ENCODE assay signal across 16 cellular contexts in genomic region chr11:19921976-19922688, GRCh38.
"Had no signal": no experiment of that assay in that cellular context is flagged by ENCODE, and none has a peak within 500 bp of the region (broad histone marks: within the 10 kb centered on the region; RNA-seq: fewer than 3 reads in every experiment).

No MANE protein-coding gene starts in this region.

- H3K27me3 ChIP-seq: dorsolateral prefrontal cortex, gastroesophageal sphincter, heart right ventricle, sigmoid colon, upper lobe of left lung had no signal

- FAIRE-seq: bronchial epithelial cell had no signal

- H3K4me1 Mint-ChIP-seq: activated naive CD8-positive, alpha-beta T cell treated with anti-CD3 and anti-CD28 coated beads, Interleukin-2, amount 10 ng/mL, durations not matched to agents 7 days and 5 days; endodermal cell had no signal

- H3K27ac Mint-ChIP-seq: activated naive CD8-positive, alpha-beta T cell treated with anti-CD3 and anti-CD28 coated beads, Interleukin-2, amount 10 ng/mL, durations not matched to agents 7 days and 5 days; endodermal cell had no signal

- H3K9me3 ChIP-seq: gastroesophageal sphincter, heart right ventricle, lower lobe of right lung, sigmoid colon, upper lobe of left lung had no signal

- H3K36me3 ChIP-seq: lower lobe of right lung had no signal

- H3K4me3 Mint-ChIP-seq: activated naive CD8-positive, alpha-beta T cell treated with anti-CD3 and anti-CD28 coated beads, Interleukin-2, amount 10 ng/mL, durations not matched to agents 7 days and 5 days; endodermal cell; neural crest cell had no signal

- H3K27ac ChIP-seq: gastroesophageal sphincter, heart right ventricle, lower lobe of right lung, upper lobe of left lung had no signal

- DNase-seq: activated naive CD4-positive, alpha-beta T cell; activated naive CD8-positive, alpha-beta T cell treated with anti-CD3 and anti-CD28 coated beads, Interleukin-2, amount 10 ng/mL, durations not matched to agents 7 days and 5 days; activated T-cell treated with anti-CD3 and anti-CD28 coated beads for 4 hours; anterior cingulate cortex; dorsolateral prefrontal cortex; endodermal cell; heart right ventricle; lower lobe of right lung; midbrain; sigmoid colon; stimulated activated CD4-positive, alpha-beta T cell treated with anti-CD3 and anti-CD28 coated beads, Interleukin-1b, Interleukin-23, amount 100 ng/mL, for 48 hours; T-helper 2 cell; upper lobe of left lung had no signal

- H3K4me3 ChIP-seq: gastroesophageal sphincter, heart right ventricle, lower lobe of right lung, sigmoid colon, upper lobe of left lung had no signal

- H3K36me3 Mint-ChIP-seq: activated naive CD8-positive, alpha-beta T cell treated with anti-CD3 and anti-CD28 coated beads, Interleukin-2, amount 10 ng/mL, durations not matched to agents 7 days and 5 days had no signal

- ATAC-seq: gastroesophageal sphincter, heart right ventricle, lower lobe of right lung had no signal

- H3K9me3 Mint-ChIP-seq: activated naive CD8-positive, alpha-beta T cell treated with anti-CD3 and anti-CD28 coated beads, Interleukin-2, amount 10 ng/mL, durations not matched to agents 7 days and 5 days; endodermal cell; neural crest cell had no signal
